In genomic region chr20:22862645-22863230, GRCh38 we compare ENCODE assay signal across 21 cellular contexts.
DNase-seq lines count a peak whose midpoint lies in the region; FAIRE-seq and TF ChIP-seq lines count a peak whose summit lies in the region.
"Had no signal": no experiment of that assay in that cellular context is flagged by ENCODE, and none has a peak within 500 bp of the region (broad histone marks: within the 10 kb centered on the region; RNA-seq: fewer than 3 reads in every experiment).

No MANE protein-coding gene starts in this region.

- H3K79me2 ChIP-seq in PC-9 (ENCODE audit: low read depth) (no peaks in the 10 kb centered on the region), osteoblast (ENCODE audit: insufficient read depth, low read length) (no peaks in the 10 kb centered on the region)

- H4K20me1 ChIP-seq in PC-9 (ENCODE audit: insufficient read depth), result no peaks in the 10 kb centered on the region
- no peaks in the 10 kb centered on the region for H4K20me1 ChIP-seq in osteoblast (ENCODE audit: insufficient read depth, low read length)

- TF ChIP-seq CTCF in C4-2B (conservative IDR thresholded peaks at IDR 0.05) (peak; percentile 31), PC-9 (conservative IDR thresholded peaks at IDR 0.05) (peak; percentile 30; the same call in 1 of the 2 replicates), epithelial cell of esophagus (IDR thresholded peaks at IDR 0.05; ENCODE audit: insufficient read depth, low read depth, low read length, missing control alignments) (peak; percentile 8), osteoblast (IDR thresholded peaks at IDR 0.05; ENCODE audit: extremely low read depth, low read depth, low read length) (no peak), kidney (IDR thresholded peaks at IDR 0.05; ENCODE audit: borderline replicate concordance, extremely low read depth, insufficient read depth) (no peak)

- intact Hi-C loops in PC-9 (cut with micrococcal nuclease; ENCODE audit: unreplicated experiment) (no loop called here), kidney (cut with DNase I) (no loop called here)

- no peak overlapping the region for H3K4me2 ChIP-seq in PC-9
- H3K4me2 ChIP-seq in osteoblast (ENCODE audit: insufficient read depth, low read length), result no peak overlapping the region

- no peaks in the 10 kb centered on the region for H3K9me3 ChIP-seq in PC-9 (ENCODE audit: insufficient read depth, low read depth)
- no peaks in the 10 kb centered on the region for H3K9me3 ChIP-seq in osteoblast (ENCODE audit: low read depth, low read length)
- H3K9me3 ChIP-seq in kidney (ENCODE audit: control insufficient read depth in 1 of 2, low read length in 2 of 2), result no peaks in the 10 kb centered on the region
- H3K9me3 ChIP-seq: neutrophil, testis had no signal

- no peak for DNase-seq in PC-9
- no peak for DNase-seq in epithelial cell of esophagus (ENCODE audit: low read depth)
- peak; percentile 30 for DNase-seq in osteoblast (ENCODE audit: insufficient read length, low spot score, missing footprints)
- no peak for DNase-seq in kidney
- DNase-seq in SK-N-DZ (ENCODE audit: low spot score), result no peak
- no peak for DNase-seq in germinal center (ENCODE audit: low spot score)
- no peak for DNase-seq in NCI-H1048 (lab: John Stamatoyannopoulos, UW)
- DNase-seq: activated CD4-positive, alpha-beta memory T cell treated with anti-CD3 and anti-CD28 coated beads, Interleukin-2, amount 10 ng/mL, durations not matched to agents 7 days and 5 days; activated naive CD4-positive, alpha-beta T cell treated with anti-CD3 and anti-CD28 coated beads for 36 hours; CD8-positive, alpha-beta memory T cell; HFFc6; left colon; NCI-H1694; NCI-H226; retina; SHP77; stimulated activated CD4-positive, alpha-beta T cell treated with anti-CD3 and anti-CD28 coated beads, Interleukin-15, amount 100 ng/mL, for 24 hours; testis had no signal

- H3K4me3 ChIP-seq in PC-9 (no peak overlapping the region), epithelial cell of esophagus (ENCODE audit: low read length) (no peak overlapping the region), osteoblast (ENCODE audit: insufficient read depth, low read length) (no peak overlapping the region), kidney (ENCODE audit: low read length in 2 of 2) (no peak overlapping the region)
- H3K4me3 ChIP-seq: testis had no signal

- no peaks in the 10 kb centered on the region for H3F3A ChIP-seq in PC-9 (ENCODE audit: insufficient read depth, low read depth)

- H3K4me1 ChIP-seq in PC-9 (replicated peaks; ENCODE audit: insufficient read depth) (no peaks in the 10 kb centered on the region), osteoblast (ENCODE audit: insufficient read depth, low read length) (no peaks in the 10 kb centered on the region), kidney (ENCODE audit: control insufficient read depth in 1 of 2, insufficient read depth in 1 of 2, low read depth in 1 of 2, low read length in 2 of 2) (no peaks in the 10 kb centered on the region)
- H3K4me1 ChIP-seq: testis had no signal

- POLR2A ChIA-PET in PC-9 (lab: Charles Lee; ENCODE audit: unreplicated experiment), result no interaction called here

- CTCF ChIA-PET in PC-9 (lab: Charles Lee), result no interaction called here

- H3K9ac ChIP-seq in kidney (ENCODE audit: low read length in 2 of 2), result no peak overlapping the region

- H3K27me3 ChIP-seq in PC-9 (ENCODE audit: insufficient read depth, low read depth) (no peaks in the 10 kb centered on the region), osteoblast (ENCODE audit: insufficient read depth, low read length) (peaks cover 3% of the 10 kb centered on the region)
- H3K27me3 ChIP-seq: testis had no signal

- no peaks in the 10 kb centered on the region for H3K9me2 ChIP-seq in PC-9 (ENCODE audit: insufficient read depth)

- no peak overlapping the region for H3K27ac ChIP-seq in C4-2B
- H3K27ac ChIP-seq in PC-9, result no peak overlapping the region
- no peak overlapping the region for H3K27ac ChIP-seq in osteoblast (ENCODE audit: low read depth, low read length)
- no peak overlapping the region for H3K27ac ChIP-seq in kidney (ENCODE audit: low read depth in 2 of 2, low read length in 2 of 2)
- H3K27ac ChIP-seq: neutrophil, testis had no signal

- no peaks in the 10 kb centered on the region for H3K36me3 ChIP-seq in PC-9 (ENCODE audit: low read depth)
- no peaks in the 10 kb centered on the region for H3K36me3 ChIP-seq in osteoblast (ENCODE audit: insufficient read depth, low read length)
- no peaks in the 10 kb centered on the region for H3K36me3 ChIP-seq in kidney (ENCODE audit: control insufficient read depth in 1 of 2, insufficient read depth in 2 of 2, low read length in 2 of 2)
- H3K36me3 ChIP-seq: neutrophil had no signal

- no TSS peak for BruUV-seq in PC-9 (replicated peaks; lab: Mats Ljungman, UMichigan)

- FAIRE-seq in kidney (lab: Jason Lieb, UNC), result no peak
- FAIRE-seq: endometrium had no signal

- H2AFZ ChIP-seq in PC-9 (no peak overlapping the region), osteoblast (ENCODE audit: low read length) (no peak overlapping the region)

Comparison
In these comparisons a context has a peak if more than half of its experiments do, and no peak if none do; other contexts are left out.
1. CTCF ChIP-seq: peak in C4-2B (single experiment), PC-9 (single experiment) and epithelial cell of esophagus (single experiment); none in osteoblast (single experiment) and kidney (single experiment).